In the genomic region with DNA sequence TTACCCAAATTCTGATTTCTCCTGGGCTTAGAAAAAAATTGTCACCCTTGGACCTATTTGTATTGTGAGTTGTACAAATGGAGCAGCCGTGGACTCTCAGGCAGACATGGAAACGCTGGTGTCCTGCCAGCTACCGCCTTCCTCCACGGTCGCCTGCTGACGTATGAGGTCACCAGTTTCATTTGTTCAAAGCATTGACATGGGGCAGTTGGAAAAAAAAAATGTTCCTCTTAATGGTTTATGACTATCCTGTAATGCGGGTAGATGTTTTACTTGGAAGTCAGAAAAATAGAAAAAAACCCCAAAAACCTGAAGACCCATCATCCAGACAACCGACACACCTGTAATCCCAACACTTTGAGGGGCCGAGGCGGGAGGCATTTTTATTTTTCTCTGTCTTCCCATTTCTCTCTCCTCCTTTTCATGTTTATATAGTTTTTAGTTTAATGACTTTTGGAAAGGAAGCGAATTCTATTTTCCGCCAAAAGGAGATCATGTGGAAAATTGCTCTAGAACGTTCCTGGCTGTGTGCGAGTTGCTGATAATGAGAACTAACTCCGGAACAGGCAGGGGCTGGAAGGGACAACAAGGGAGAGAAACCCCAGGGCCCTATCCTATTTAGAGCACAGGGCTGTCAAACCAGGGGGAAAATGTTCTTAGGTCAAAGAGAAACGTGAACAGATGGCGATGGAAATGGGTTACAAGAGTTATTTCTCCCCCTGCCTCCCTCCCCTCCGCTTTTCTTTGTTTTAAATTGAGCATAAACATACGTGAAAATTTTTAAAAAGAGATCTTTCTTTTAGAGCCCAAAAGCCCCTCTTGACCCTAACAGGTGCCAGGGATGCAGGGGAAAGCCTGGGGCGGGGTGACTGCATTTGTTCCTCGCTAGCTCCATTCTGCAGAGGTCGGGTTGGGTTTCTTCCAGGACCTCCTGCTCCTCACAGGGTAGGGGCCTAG, we compare ENCODE assay signal across 21 cellular contexts. TPM values are rescaled to one million over a fixed set of nuclear protein-coding genes. Genes with fewer than 3 reads are reported as not detected.
DNase-seq lines count a peak whose midpoint lies in the region; ATAC-seq and TF ChIP-seq lines count a peak whose summit lies in the region.
"Had no signal": no experiment of that assay in that cellular context is flagged by ENCODE, and none has a peak within 500 bp of the region (broad histone marks: within the 10 kb centered on the region; RNA-seq: fewer than 3 reads in every experiment).

No MANE protein-coding gene starts in this region.

- ATAC-seq in left lobe of liver: peak; percentile 65
- no peak for ATAC-seq in HG02623 (IDR thresholded peaks at IDR 0.05; ENCODE audit: unreplicated experiment)
- ATAC-seq: A549; stimulated activated naive CD8-positive, alpha-beta T cell treated with anti-CD3 and anti-CD28 coated beads, Interleukin-15, Interleukin-2, amounts not matched to agents 100 U/mL and 50 U/mL, for 24 hours had no signal

- no peaks in the 10 kb centered on the region for H3K9me2 ChIP-seq in PC-9 (ENCODE audit: insufficient read depth)

- H3K4me3 ChIP-seq in thyroid gland (replicated peaks in 1 of 3) (no peak overlapping the region), PC-9 (no peak overlapping the region)
- H3K4me3 ChIP-seq: A549, dorsolateral prefrontal cortex had no signal

- no peak overlapping the region for H3K27ac ChIP-seq in thyroid gland
- no peak overlapping the region for H3K27ac ChIP-seq in PC-9
- H3K27ac ChIP-seq: dorsolateral prefrontal cortex had no signal

- peaks cover 0 to 13% of the 10 kb centered on the region in 2 donors for H3K4me1 ChIP-seq in thyroid gland
- H3K4me1 ChIP-seq in PC-9 (replicated peaks; ENCODE audit: insufficient read depth): peaks cover 6% of the 10 kb centered on the region

- H2AFZ ChIP-seq in PC-9: no peak overlapping the region

- POLR2A ChIA-PET in PC-9 (lab: Charles Lee; ENCODE audit: unreplicated experiment): no interaction called here

- H3K79me2 ChIP-seq in PC-9 (ENCODE audit: low read depth): no peaks in the 10 kb centered on the region

- H3K4me2 ChIP-seq in PC-9: no peak overlapping the region
- H3K4me2 ChIP-seq: A549 had no signal

- 65 to 77% methylated on average over 22 of the region's 22 CpGs for WGBS in thyroid gland, 2 donors

- H3K27me3 ChIP-seq in thyroid gland (no peaks in the 10 kb centered on the region), PC-9 (ENCODE audit: insufficient read depth, low read depth) (no peaks in the 10 kb centered on the region)

- H3F3A ChIP-seq in PC-9 (ENCODE audit: insufficient read depth, low read depth): no peaks in the 10 kb centered on the region

- no peaks in the 10 kb centered on the region for H4K20me1 ChIP-seq in PC-9 (ENCODE audit: insufficient read depth)

- no peaks in the 10 kb centered on the region for H3K9me3 ChIP-seq in thyroid gland
- no peaks in the 10 kb centered on the region for H3K9me3 ChIP-seq in PC-9 (ENCODE audit: insufficient read depth, low read depth)
- H3K9me3 ChIP-seq: A549 had no signal

- no peak for TF ChIP-seq POLR2A in thyroid gland (IDR thresholded peaks at IDR 0.05)

- CTCF ChIA-PET in PC-9 (lab: Charles Lee): no interaction called here

- no peak for TF ChIP-seq CTCF in thyroid gland (IDR thresholded peaks at IDR 0.05)
- TF ChIP-seq CTCF in PC-9 (conservative IDR thresholded peaks at IDR 0.05): no peak

- no TSS peak for BruUV-seq in PC-9 (replicated peaks; lab: Mats Ljungman, UMichigan)

- DNase-seq in NCI-H748 (lab: John Stamatoyannopoulos, UW; ENCODE audit: unreplicated experiment) (peak; percentile 2), NCI-H748 treated with DMSO at 0.1 percent for 48 hours (lab: John Stamatoyannopoulos, UW) (no peak), dermis blood vessel endothelial cell (peak; percentile 83), left lobe of liver (ENCODE audit: low spot score) (peak; percentile 60), thyroid gland (peak; percentile 25 to 27), UCSD-AML1 (lab: John Stamatoyannopoulos, UW; ENCODE audit: unreplicated experiment) (no peak), PC-9 (no peak)
- DNase-seq: activated CD4-positive, alpha-beta T cell treated with anti-CD3 and anti-CD28 coated beads for 48 hours; activated naive CD4-positive, alpha-beta T cell treated with anti-CD3 and anti-CD28 coated beads for 36 hours; CD4-positive, alpha-beta T cell; DND-41; dorsolateral prefrontal cortex; head of caudate nucleus; IMR-90; islet precursor cell; NCI-H1092 treated with DMSO at 0.1 percent for 48 hours; OCI-M1; stimulated activated naive CD8-positive, alpha-beta T cell treated with anti-CD3 and anti-CD28 coated beads, Interleukin-15, Interleukin-2, amounts not matched to agents 100 U/mL and 50 U/mL, for 24 hours; T1000 had no signal

- no peaks in the 10 kb centered on the region for H3K36me3 ChIP-seq in thyroid gland
- no peaks in the 10 kb centered on the region for H3K36me3 ChIP-seq in PC-9 (ENCODE audit: low read depth)

- intact Hi-C loops in thyroid gland (cut with DNase I) (no loop called here), PC-9 (cut with micrococcal nuclease; ENCODE audit: unreplicated experiment) (no loop called here)

RNA-seq across cellular contexts. Expression of gene DNAH17, which starts 13.7 kb away (rescaled TPM):
- total RNA-seq in dermis blood vessel endothelial cell (0.42 and 0.51 TPM in 2 replicates), left lobe of liver (not detected), thyroid gland (under 1 TPM; 0.21 to 0.67 (median 0.32) TPM), PC-9 (2021) (0.76 and 1.4 TPM in 2 replicates)
- total RNA-seq: IMR-90 had no signal

Comparison
In these comparisons a context has a peak if more than half of its experiments do, and no peak if none do; other contexts are left out.
1. DNase-seq: peak in NCI-H748 (single experiment), dermis blood vessel endothelial cell (single experiment), left lobe of liver (single experiment) and thyroid gland (2 of 2); none in NCI-H748 treated with DMSO at 0.1 percent for 48 hours (single experiment), UCSD-AML1 (single experiment) and PC-9 (0 of 2).